11 cellular contexts compared by ENCODE assay signal in the genomic region with DNA sequence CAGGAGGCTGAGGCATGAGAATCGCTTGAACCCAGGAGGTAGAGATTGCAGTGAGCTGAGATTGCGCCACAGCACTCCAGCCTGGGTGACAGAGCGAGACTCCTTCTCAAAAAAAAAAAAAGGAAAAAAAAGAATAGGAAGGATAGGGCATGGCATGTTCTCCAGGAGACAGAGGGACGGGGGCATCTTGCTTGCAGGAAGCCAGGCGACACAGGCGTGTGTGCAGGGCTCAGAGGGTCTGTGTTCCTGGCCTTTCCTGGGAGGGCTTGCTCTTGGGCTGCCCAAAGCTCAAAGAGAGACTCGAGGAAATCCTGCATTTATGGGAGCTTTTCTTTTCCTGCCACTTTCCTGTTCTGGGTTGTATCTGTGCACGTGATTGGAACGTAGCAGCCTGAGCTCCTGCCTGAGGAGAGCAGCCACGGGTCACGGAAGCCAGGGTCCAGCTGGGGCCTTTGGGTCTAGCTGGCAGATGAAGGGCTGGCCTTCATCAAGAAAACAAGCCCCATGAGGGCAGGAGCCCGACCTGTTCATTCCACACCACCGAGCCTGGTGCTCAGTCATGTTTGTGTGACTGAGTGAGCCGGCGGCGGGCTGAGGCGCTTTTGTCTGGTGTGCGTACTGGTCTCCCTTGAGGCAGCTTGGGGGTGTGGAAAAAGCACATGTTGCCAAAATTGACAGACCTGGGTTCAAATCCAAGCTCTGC. TPM values are rescaled to one million over a fixed set of nuclear protein-coding genes. Genes with fewer than 3 reads are reported as not detected.
DNase-seq lines count a peak whose midpoint lies in the region; ATAC-seq lines count a peak whose summit lies in the region.
"Had no signal": no experiment of that assay in that cellular context is flagged by ENCODE, and none has a peak within 500 bp of the region (broad histone marks: within the 10 kb centered on the region; RNA-seq: fewer than 3 reads in every experiment).

No MANE protein-coding gene starts in this region.

- no peak for DNase-seq in CD4-positive, alpha-beta memory T cell
- DNase-seq in caudate nucleus (lab: John Stamatoyannopoulos, UW) (peak in 1 of 61 donors; percentile 10), immature natural killer cell (no peak), sciatic nerve (ENCODE audit: low spot score) (no peak), HAP-1 (ENCODE audit: low spot score in 2 of 2) (no peak), MG63 (no peak), GDM1 (lab: John Stamatoyannopoulos, UW) (no peak)
- DNase-seq in stimulated activated CD8-positive, alpha-beta memory T cell treated with anti-CD3 and anti-CD28 coated beads, Interleukin-4, amount 100 ng/mL, for 48 hours = no peak
- DNase-seq: MM.1S, NCI-H2171, PC-9 had no signal

- intact Hi-C loops in CD4-positive, alpha-beta memory T cell (cut with micrococcal nuclease) = no loop called here
- intact Hi-C loops in sciatic nerve (cut with DNase I) = no loop called here

- no peaks in the 10 kb centered on the region for H3K9me3 Mint-ChIP-seq in CD4-positive, alpha-beta memory T cell
- H3K9me3 Mint-ChIP-seq in immature natural killer cell = peaks cover 0 to 2% (median 0%) of the 10 kb centered on the region in 6 donors

- H3K27ac ChIP-seq in CD4-positive, alpha-beta memory T cell (ENCODE audit: low read depth, low read length) = no peak overlapping the region
- H3K27ac ChIP-seq in caudate nucleus (ENCODE audit: low read depth, low read length) = peak overlapping the region; percentile 87
- H3K27ac ChIP-seq: PC-9 had no signal

- no peaks in the 10 kb centered on the region for H3K27me3 Mint-ChIP-seq in CD4-positive, alpha-beta memory T cell
- peaks cover 0 to 15% (median 5%) of the 10 kb centered on the region in 3 donors for H3K27me3 Mint-ChIP-seq in immature natural killer cell (ENCODE audit: low read depth in 3 of 3)

- H3K36me3 Mint-ChIP-seq in CD4-positive, alpha-beta memory T cell = peaks cover 19 to 47% of the 10 kb centered on the region in 2 donors
- H3K36me3 Mint-ChIP-seq in immature natural killer cell = no peaks in the 10 kb centered on the region

- H3K27me3 ChIP-seq in CD4-positive, alpha-beta memory T cell (ENCODE audit: insufficient read depth, low read length) = no peaks in the 10 kb centered on the region
- H3K27me3 ChIP-seq in HAP-1 (ENCODE audit: low read depth) = no peaks in the 10 kb centered on the region
- H3K27me3 ChIP-seq in MG63 = no peaks in the 10 kb centered on the region

- CTCF ChIA-PET in CD4-positive, alpha-beta memory T cell (lab: Charles Lee; ENCODE audit: partially characterized antibody) = interaction anchor here (1.1 to 1.2 kb wide), 3 partner anchors 12 to 70 kb away, joined by 3 read pairs; no protein-coding TSS in a partner anchor

- peak; percentile 18 for ATAC-seq in sciatic nerve

- no peak overlapping the region for H3K4me3 Mint-ChIP-seq in CD4-positive, alpha-beta memory T cell
- H3K4me3 Mint-ChIP-seq in immature natural killer cell = no peak overlapping the region

- in situ Hi-C loops in HAP-1 (cut with MboI; ENCODE audit: low sequenced_read_pairs) = no loop called here

- peaks cover 43% of the 10 kb centered on the region for H3K4me1 ChIP-seq in CD4-positive, alpha-beta memory T cell (ENCODE audit: insufficient read depth, low read length)
- no peaks in the 10 kb centered on the region for H3K4me1 ChIP-seq in HAP-1

- H3K4me1 Mint-ChIP-seq in CD4-positive, alpha-beta memory T cell = peaks cover 19 to 45% (median 34%) of the 10 kb centered on the region in 4 donors
- peaks cover 63 to 69% of the 10 kb centered on the region in 2 donors for H3K4me1 Mint-ChIP-seq in immature natural killer cell

- H3K36me3 ChIP-seq in CD4-positive, alpha-beta memory T cell (ENCODE audit: insufficient read depth, low read length) = peaks cover 40% of the 10 kb centered on the region
- H3K36me3 ChIP-seq in HAP-1 (replicated peaks) (peaks cover 40% of the 10 kb centered on the region), MG63 (peaks cover 98% of the 10 kb centered on the region)

- H3K27ac Mint-ChIP-seq in CD4-positive, alpha-beta memory T cell = peak overlapping the region in 4 of 7 donors; percentile 13 to 76 (median 68)
- peak overlapping the region; percentile 65 to 100 (median 92) for H3K27ac Mint-ChIP-seq in immature natural killer cell

- POLR2A ChIA-PET in CD4-positive, alpha-beta memory T cell (lab: Charles Lee; ENCODE audit: partially characterized antibody) = no interaction called here

- no peaks in the 10 kb centered on the region for H3K9me3 ChIP-seq in CD4-positive, alpha-beta memory T cell (ENCODE audit: control insufficient read depth in 1 of 2, low read length in 2 of 2)
- H3K9me3 ChIP-seq in HAP-1 (no peaks in the 10 kb centered on the region), MG63 (no peaks in the 10 kb centered on the region)

- H3K4me3 ChIP-seq in CD4-positive, alpha-beta memory T cell (ENCODE audit: low read length in 2 of 2) = no peak overlapping the region
- no peak overlapping the region for H3K4me3 ChIP-seq in HAP-1
- no peak overlapping the region for H3K4me3 ChIP-seq in MG63
- H3K4me3 ChIP-seq: PC-9 had no signal

RNA-seq across cellular contexts. Expression of gene CAPN12, which starts 44.5 kb away (rescaled TPM):
- 10 to 100 TPM; 16.8 to 19.5 TPM for total RNA-seq in CD4-positive, alpha-beta memory T cell
- polyA plus RNA-seq in CD4-positive, alpha-beta memory T cell = 1 to 10 TPM; 3.9 to 9.9 TPM
- 10 to 100 TPM; 25.7 to 72.8 (median 55.1) TPM for polyA plus RNA-seq in immature natural killer cell
- 5.6 TPM for total RNA-seq in sciatic nerve
- not detected in 2 replicates for total RNA-seq in MG63 (2014; rRNA removed; shearing (Covaris generic); ENCODE audit: low replicate concordance)

RNA-seq across cellular contexts. Expression of gene ACTN4, which starts 52.3 kb away (rescaled TPM):
- 100 to 1,000 TPM; 151 to 155 TPM for total RNA-seq in CD4-positive, alpha-beta memory T cell
- 10 to 100 TPM in 1 of 2 donors, 1 to 10 TPM in 1; 4.0 to 24.4 TPM for polyA plus RNA-seq in CD4-positive, alpha-beta memory T cell
- polyA plus RNA-seq in immature natural killer cell = 10 to 100 TPM in 2 of 3 donors, 1 to 10 TPM in 1; 8.5 to 68.3 (median 17.4) TPM
- 597 TPM for total RNA-seq in sciatic nerve
- 476 and 621 TPM in 2 replicates for total RNA-seq in MG63 (2014; rRNA removed; shearing (Covaris generic); ENCODE audit: low replicate concordance)
